Comparison of ENCODE assay signal across 11 cellular contexts in genomic region chr3:168093229-168093628, GRCh38. TPM values are rescaled to one million over a fixed set of nuclear protein-coding genes. Genes with fewer than 3 reads are reported as not detected.
DNase-seq lines count a peak whose midpoint lies in the region; ATAC-seq, FAIRE-seq and TF ChIP-seq lines count a peak whose summit lies in the region.
"Had no signal": no experiment of that assay in that cellular context is flagged by ENCODE, and none has a peak within 500 bp of the region (broad histone marks: within the 10 kb centered on the region; RNA-seq: fewer than 3 reads in every experiment).

No MANE protein-coding gene starts in this region.

- CTCF ChIA-PET in SK-N-SH (lab: Yijun Ruan, JAX) = interaction anchor here (1.5 to 4.7 kb wide), 3 partner anchors 13 to 72 kb away, joined by 5 to 32 read pairs (median 23); no protein-coding TSS in a partner anchor

- peaks cover 43% of the 10 kb centered on the region for H3K27me3 Mint-ChIP-seq in activated T-helper 1 cell treated with anti-CD3 and anti-CD28 coated beads, Interleukin-12 subunit alpha, Interleukin-12 subunit beta, Interleukin-2, Interleukin-4 antibody, amounts not matched to agents 30 ng/mL and 10 ng/mL and 1 ng/mL, durations not matched to agents 14 hours and 24 hours and 36 hours (ENCODE audit: insufficient read depth)

- POLR2A ChIA-PET in SK-N-SH (lab: Yijun Ruan, JAX) = no interaction called here

- TF ChIP-seq CTCF in SK-N-SH (IDR thresholded peaks at IDR 0.05) (no peak), kidney (IDR thresholded peaks at IDR 0.05; ENCODE audit: borderline replicate concordance, extremely low read depth, insufficient read depth) (no peak), thoracic aorta (IDR thresholded peaks at IDR 0.05) (no peak)

- peak overlapping the region; percentile 82 for H3K4me2 ChIP-seq in SK-N-SH

- ATAC-seq in SK-N-SH treated with all-trans-retinoic acid at 6 μM for 48 hours (no peak), thoracic aorta (ENCODE audit: insufficient number of reproducible peaks, low FRiP score, low read depth) (no peak), HG02870 (IDR thresholded peaks at IDR 0.05; ENCODE audit: unreplicated experiment) (no peak)

- FAIRE-seq in kidney (lab: Jason Lieb, UNC) = no peak

- H3K36me3 ChIP-seq in SK-N-SH (replicated peaks in 1 of 2; ENCODE audit: control insufficient read depth in 1 of 2, insufficient read depth in 2 of 2, low read length in 1 of 2) = no peaks in the 10 kb centered on the region
- H3K36me3 ChIP-seq in kidney (ENCODE audit: control insufficient read depth in 1 of 2, insufficient read depth in 2 of 2, low read length in 2 of 2) = no peaks in the 10 kb centered on the region
- H3K36me3 ChIP-seq in thoracic aorta = no peaks in the 10 kb centered on the region

- 0 out of 2 replicates have a peak overlapping the region, but pooled peaks have one; percentile 1 for H2AFZ ChIP-seq in SK-N-SH (ENCODE audit: low read depth)

- H3K9ac ChIP-seq in SK-N-SH = peak overlapping the region; percentile 85
- peak overlapping the region in 1 of 2 donors; percentile 46 for H3K9ac ChIP-seq in kidney (ENCODE audit: low read length in 2 of 2)

- DNase-seq in SK-N-SH (no peak), kidney (no peak), thoracic aorta (ENCODE audit: low spot score) (no peak), cerebellar cortex (ENCODE audit: low spot score) (no peak), T-helper 2 cell (no peak)
- no peak for DNase-seq in activated T-helper 1 cell treated with anti-CD3 and anti-CD28 coated beads, Interleukin-12 subunit alpha, Interleukin-12 subunit beta, Interleukin-2, Interleukin-4 antibody, amounts not matched to agents 30 ng/mL and 10 ng/mL and 1 ng/mL, durations not matched to agents 14 hours and 24 hours and 36 hours (ENCODE audit: low spot score)
- DNase-seq: activated CD4-positive, alpha-beta T cell treated with anti-CD3 and anti-CD28 coated beads for 1 hour; NCI-H2029; stimulated activated CD8-positive, alpha-beta memory T cell treated with anti-CD3 and anti-CD28 coated beads, Interleukin-4, amount 100 ng/mL, for 48 hours had no signal

- H3F3A ChIP-seq in SK-N-SH (replicated peaks; ENCODE audit: insufficient read depth) = peaks cover 32% of the 10 kb centered on the region

- H3K4me3 Mint-ChIP-seq in activated T-helper 1 cell treated with anti-CD3 and anti-CD28 coated beads, Interleukin-12 subunit alpha, Interleukin-12 subunit beta, Interleukin-2, Interleukin-4 antibody, amounts not matched to agents 30 ng/mL and 10 ng/mL and 1 ng/mL, durations not matched to agents 14 hours and 24 hours and 36 hours = peak overlapping the region; percentile 43

- H3K27ac Mint-ChIP-seq in activated T-helper 1 cell treated with anti-CD3 and anti-CD28 coated beads, Interleukin-12 subunit alpha, Interleukin-12 subunit beta, Interleukin-2, Interleukin-4 antibody, amounts not matched to agents 30 ng/mL and 10 ng/mL and 1 ng/mL, durations not matched to agents 14 hours and 24 hours and 36 hours = no peak overlapping the region

- no peaks in the 10 kb centered on the region for H3K36me3 Mint-ChIP-seq in activated T-helper 1 cell treated with anti-CD3 and anti-CD28 coated beads, Interleukin-12 subunit alpha, Interleukin-12 subunit beta, Interleukin-2, Interleukin-4 antibody, amounts not matched to agents 30 ng/mL and 10 ng/mL and 1 ng/mL, durations not matched to agents 14 hours and 24 hours and 36 hours (ENCODE audit: low read depth)

- H3K27me3 ChIP-seq in SK-N-SH (ENCODE audit: insufficient read depth) (no peaks in the 10 kb centered on the region), thoracic aorta (replicated peaks; ENCODE audit: insufficient read depth) (no peaks in the 10 kb centered on the region)

- 21% methylated on average over 2 of the region's 2 CpGs for WGBS in SK-N-SH (ENCODE audit: low lambda C conversion rate)

- H3K9me3 Mint-ChIP-seq in activated T-helper 1 cell treated with anti-CD3 and anti-CD28 coated beads, Interleukin-12 subunit alpha, Interleukin-12 subunit beta, Interleukin-2, Interleukin-4 antibody, amounts not matched to agents 30 ng/mL and 10 ng/mL and 1 ng/mL, durations not matched to agents 14 hours and 24 hours and 36 hours = no peaks in the 10 kb centered on the region

- intact Hi-C loops in activated T-helper 1 cell treated with anti-CD3 and anti-CD28 coated beads, Interleukin-12 subunit alpha, Interleukin-12 subunit beta, Interleukin-2, Interleukin-4 antibody, amounts not matched to agents 30 ng/mL and 10 ng/mL and 1 ng/mL, durations not matched to agents 14 hours and 24 hours and 36 hours (cut with micrococcal nuclease) = loop anchor here (10.0 kb wide), 2 partner anchors 1572 to 1672 kb away; partner anchors contain the start of genes ACTRT3, MECOM and TERC
- intact Hi-C loops in kidney (cut with DNase I) = no loop called here

- TF ChIP-seq EP300 in SK-N-SH (IDR thresholded peaks at IDR 0.05; ENCODE audit: borderline replicate concordance in 1 of 2, low read depth in 1 of 2, low read length in 1 of 2) = no peak

- no peaks in the 10 kb centered on the region for H3K9me3 ChIP-seq in SK-N-SH
- no peaks in the 10 kb centered on the region for H3K9me3 ChIP-seq in kidney (ENCODE audit: control insufficient read depth in 1 of 2, low read length in 2 of 2)
- H3K9me3 ChIP-seq in thoracic aorta = no peaks in the 10 kb centered on the region

- peaks cover 67% of the 10 kb centered on the region for H3K79me2 ChIP-seq in SK-N-SH (ENCODE audit: insufficient read depth)

- peak overlapping the region; percentile 88 to 97 for H3K27ac ChIP-seq in SK-N-SH (ENCODE audit: low read depth in 2 of 2, low read length in 1 of 2)
- H3K27ac ChIP-seq in kidney (ENCODE audit: low read depth in 2 of 2, low read length in 2 of 2) = peak overlapping the region; percentile 44 to 45
- peak overlapping the region; percentile 32 to 94 for H3K27ac ChIP-seq in thoracic aorta

- TF ChIP-seq RAD21 in SK-N-SH (IDR thresholded peaks at IDR 0.05; ENCODE audit: low read length) = no peak

- H4K20me1 ChIP-seq in SK-N-SH (ENCODE audit: insufficient read depth) = peaks cover 55% of the 10 kb centered on the region

- H3K4me3 ChIP-seq in SK-N-SH (ENCODE audit: low read depth in 2 of 2, low read length in 1 of 2) (peak overlapping the region; percentile 88 to 91), kidney (ENCODE audit: low read length in 2 of 2) (peak overlapping the region; percentile 77 to 83), thoracic aorta (peak overlapping the region; percentile 92)

- H3K4me1 ChIP-seq in SK-N-SH (ENCODE audit: control insufficient read depth in 1 of 2, insufficient read depth in 2 of 2, low read depth in 1 of 2, low read length in 1 of 2) (peaks cover 12 to 25% of the 10 kb centered on the region in 2 experiments; a peak in 3 of 4 replicates), kidney (ENCODE audit: control insufficient read depth in 1 of 2, insufficient read depth in 1 of 2, low read depth in 1 of 2, low read length in 2 of 2) (peaks cover 11 to 22% of the 10 kb centered on the region in 2 donors), thoracic aorta (ENCODE audit: control insufficient read depth in 1 of 2, low read depth in 2 of 2) (peaks cover 30 to 50% of the 10 kb centered on the region in 2 donors)

- H3K9me2 ChIP-seq in SK-N-SH = no peaks in the 10 kb centered on the region

- H3K4me1 Mint-ChIP-seq in activated T-helper 1 cell treated with anti-CD3 and anti-CD28 coated beads, Interleukin-12 subunit alpha, Interleukin-12 subunit beta, Interleukin-2, Interleukin-4 antibody, amounts not matched to agents 30 ng/mL and 10 ng/mL and 1 ng/mL, durations not matched to agents 14 hours and 24 hours and 36 hours (ENCODE audit: low read depth) = peaks cover 33% of the 10 kb centered on the region

TF ChIP-seq in SK-N-SH, 30 proteins besides CTCF, POLR2A, EP300 and RAD21 (continues in another document):
- no peak for TF ChIP-seq USF2 (IDR thresholded peaks at IDR 0.05; ENCODE audit: borderline replicate concordance, low read depth, low read length)
- no peak for TF ChIP-seq SMC3 (IDR thresholded peaks at IDR 0.05; ENCODE audit: low read depth, low read length)

TF ChIP-seq in SK-N-SH treated with all-trans-retinoic acid at 6 μM for 48 hours, 23 proteins besides CTCF, POLR2A, EP300 and RAD21:
- TF ChIP-seq BACH2 (CRISPR knock-in tag; IDR thresholded peaks at IDR 0.05; ENCODE audit: borderline replicate concordance) (no peak), SNAI2 (CRISPR knock-in tag; IDR thresholded peaks at IDR 0.05) (no peak), ZFP30 (CRISPR knock-in tag; IDR thresholded peaks at IDR 0.05) (no peak), PATZ1 (CRISPR knock-in tag; IDR thresholded peaks at IDR 0.05; ENCODE audit: borderline replicate concordance) (no peak), TCF4 (CRISPR knock-in tag; IDR thresholded peaks at IDR 0.05; ENCODE audit: borderline replicate concordance) (no peak)

RNA-seq across cellular contexts. Expression of gene GOLIM4, which starts 2.5 kb away (rescaled TPM):
- polyA plus RNA-seq in SK-N-SH (2012; rRNA removed) (38.3 and 42.3 TPM in 2 replicates), kidney (ENCODE audit: insufficient read depth, low read depth, low replicate concordance) (15.5 TPM)
- 43.6 and 44.5 TPM in 2 replicates for polyA plus RNA-seq in SK-N-SH (2012; cell fraction: cytosol; rRNA removed)
- 15.9 and 22.9 TPM in 2 replicates for polyA plus RNA-seq in SK-N-SH (2012; cell fraction: nucleus; rRNA removed)
- total RNA-seq in activated T-helper 1 cell treated with anti-CD3 and anti-CD28 coated beads, Interleukin-12 subunit alpha, Interleukin-12 subunit beta, Interleukin-2, Interleukin-4 antibody, amounts not matched to agents 30 ng/mL and 10 ng/mL and 1 ng/mL, durations not matched to agents 14 hours and 24 hours and 36 hours = 8.4 and 8.8 TPM in 2 replicates
- total RNA-seq in kidney (29.9 TPM), thoracic aorta (10 to 100 TPM; 43.1 to 49.5 TPM)
